ENCODE assay signal across 21 cellular contexts in the genomic region with DNA sequence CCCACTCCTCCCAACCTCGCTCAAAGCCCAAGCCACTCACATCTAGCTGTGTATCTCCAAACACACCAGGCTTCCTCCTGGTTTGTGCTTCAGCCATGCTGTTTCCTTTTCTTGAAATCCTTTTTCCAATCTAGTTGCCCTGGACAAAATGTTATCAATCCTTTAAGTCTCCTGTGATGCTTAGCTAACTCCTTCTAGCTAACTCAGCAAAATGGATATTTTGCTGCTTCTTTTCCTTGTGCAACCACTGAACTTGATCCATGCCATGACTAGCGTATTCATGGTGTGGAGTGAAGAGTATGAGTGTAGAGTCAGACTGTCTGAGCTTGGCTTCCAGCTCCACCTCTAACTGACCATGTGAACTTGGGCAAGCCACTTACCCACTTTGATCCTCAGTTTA. TPM values are rescaled to one million over a fixed set of nuclear protein-coding genes. Genes with fewer than 3 reads are reported as not detected.
DNase-seq lines count a peak whose midpoint lies in the region; ATAC-seq, FAIRE-seq and TF ChIP-seq lines count a peak whose summit lies in the region.
"Had no signal": no experiment of that assay in that cellular context is flagged by ENCODE, and none has a peak within 500 bp of the region (broad histone marks: within the 10 kb centered on the region; RNA-seq: fewer than 3 reads in every experiment).

No MANE protein-coding gene starts in this region.

- H3K79me1 ChIP-seq in H1 (ENCODE audit: low read depth, low read length), result no peaks in the 10 kb centered on the region

- H2AFZ ChIP-seq in GM23338 (peak overlapping the region; percentile 33; the same call in 1 of the 2 replicates), H1 (ENCODE audit: low read length) (no peak overlapping the region)
- H2AFZ ChIP-seq: GM23248 had no signal

- TF ChIP-seq CTCF in GM23338 (conservative IDR thresholded peaks at IDR 0.05; ENCODE audit: low read depth in 2 of 2) (no peak), H1 (IDR thresholded peaks at IDR 0.05; ENCODE audit: control extremely low read depth in 1 of 3, insufficient read depth in 1 of 3, low read depth in 1 of 3, low read length in 3 of 3) (no peak)

- no peak overlapping the region for H2BK5ac ChIP-seq in H1 (ENCODE audit: low read depth, low read length)

- H3K23ac ChIP-seq in H1 (ENCODE audit: insufficient read length), result no peak overlapping the region

- 0 out of 2 replicates have a peak overlapping the region, but pooled peaks have one; percentile 13 for H2BK12ac ChIP-seq in H1 (ENCODE audit: low read depth, low read length)

- no peak overlapping the region for H3K56ac ChIP-seq in H1 (replicated peaks; ENCODE audit: insufficient read length, low read depth, low read length)

- H3K27me3 Mint-ChIP-seq in GM23338 (ENCODE audit: insufficient read depth, low read depth, poor library complexity), result peaks cover under 1% of the 10 kb centered on the region

- H3K27ac ChIP-seq in BLaER1 (peak overlapping the region; percentile 78; the same call in 1 of the 2 replicates), GM23338 (ENCODE audit: low read depth) (no peak overlapping the region), H1 (ENCODE audit: low read depth, low read length) (no peak overlapping the region)
- H3K27ac ChIP-seq: GM23248 had no signal

- no peaks in the 10 kb centered on the region for H4K20me1 ChIP-seq in BLaER1
- H4K20me1 ChIP-seq in GM23338 (replicated peaks; ENCODE audit: insufficient read depth), result no peaks in the 10 kb centered on the region
- H4K20me1 ChIP-seq in H1 (replicated peaks in 1 of 2; ENCODE audit: control insufficient read depth in 1 of 2, insufficient read depth in 2 of 2, low read length in 2 of 2), result no peaks in the 10 kb centered on the region

- no peak overlapping the region for H2BK15ac ChIP-seq in H1 (ENCODE audit: low read length)

- H2BK120ac ChIP-seq in H1 (replicated peaks; ENCODE audit: low read depth, low read length), result no peak overlapping the region

- H3K4me3 ChIP-seq in BLaER1 (no peak overlapping the region), GM23338 (no peak overlapping the region), H1 (ENCODE audit: extremely low read depth in 1 of 4, insufficient read depth in 2 of 4, low read depth in 3 of 4, low read length in 4 of 4) (no peak overlapping the region)
- H3K4me3 ChIP-seq: GM23248, HAP-1 had no signal

- no peaks in the 10 kb centered on the region for H3K27me3 ChIP-seq in BLaER1
- H3K27me3 ChIP-seq in GM23338 (ENCODE audit: insufficient read depth), result no peaks in the 10 kb centered on the region
- no peaks in the 10 kb centered on the region for H3K27me3 ChIP-seq in H1 (replicated peaks in 1 of 4; ENCODE audit: control insufficient read depth in 3 of 4, extremely low read depth in 1 of 4, insufficient read depth in 3 of 4, low read length in 3 of 4)

- H3K36me3 ChIP-seq in BLaER1 (no peaks in the 10 kb centered on the region), GM23338 (ENCODE audit: insufficient read depth) (no peaks in the 10 kb centered on the region), H1 (ENCODE audit: control insufficient read depth in 2 of 4, insufficient read depth in 4 of 4, low read length in 3 of 4) (no peaks in the 10 kb centered on the region)
- H3K36me3 ChIP-seq: HAP-1 had no signal

- H3K27ac Mint-ChIP-seq in GM23338, result no peak overlapping the region
- H3K27ac Mint-ChIP-seq: B cell; CD4-positive, alpha-beta memory T cell; HFFc6 had no signal

- H3K4me1 Mint-ChIP-seq in GM23338, result peaks cover 5% of the 10 kb centered on the region; the same call in 2 of the 3 replicates
- H3K4me1 Mint-ChIP-seq: B cell; CD4-positive, alpha-beta memory T cell had no signal

- no peak overlapping the region for H2AK5ac ChIP-seq in H1 (ENCODE audit: low read depth, low read length)

- POLR2A ChIA-PET in H1 (lab: Charles Lee; ENCODE audit: partially characterized antibody), result no interaction called here

- H3K4me2 ChIP-seq in BLaER1, result peak overlapping the region; percentile 58
- H3K4me2 ChIP-seq in GM23338, result no peak overlapping the region
- no peak overlapping the region for H3K4me2 ChIP-seq in H1 (ENCODE audit: insufficient read depth in 1 of 2, low read depth in 2 of 2, low read length in 2 of 2)

- no peak for TF ChIP-seq RAD21 in H1 (IDR thresholded peaks at IDR 0.05 in 1 of 2, conservative IDR thresholded peaks at IDR 0.05 in 1 of 2; ENCODE audit: low read depth in 2 of 2, low read length in 2 of 2)

- no peak overlapping the region for H4K91ac ChIP-seq in H1 (replicated peaks; ENCODE audit: insufficient read length, low read length)

- FAIRE-seq in H1 (lab: Jason Lieb, UNC), result no peak
- FAIRE-seq: GM12891, GM18507, H54 had no signal

- no peak overlapping the region for H4K5ac ChIP-seq in H1 (ENCODE audit: insufficient read length, low read depth, low read length)

- no peak overlapping the region for H4K8ac ChIP-seq in H1 (ENCODE audit: extremely low read depth, insufficient read depth, low read length)

- H3K9ac ChIP-seq in BLaER1, result no peak overlapping the region
- no peak overlapping the region for H3K9ac ChIP-seq in H1 (replicated peaks in 1 of 4; ENCODE audit: extremely low read depth in 1 of 4, low read depth in 3 of 4, low read length in 3 of 4)
- H3K9ac ChIP-seq: GM23248 had no signal

- no peaks in the 10 kb centered on the region for H3F3A ChIP-seq in GM23338 (replicated peaks; ENCODE audit: low read depth)

- H3K9me2 ChIP-seq in GM23338 (ENCODE audit: insufficient read depth), result peaks cover 7% of the 10 kb centered on the region; the same call in 1 of the 2 replicates

- CTCF ChIA-PET in H1 (lab: Charles Lee; ENCODE audit: partially characterized antibody), result no interaction called here

- ATAC-seq in GM23338 (no peak), GM19395 (IDR thresholded peaks at IDR 0.05; ENCODE audit: unreplicated experiment) (no peak)

- H3K14ac ChIP-seq in H1 (ENCODE audit: insufficient read length), result no peak overlapping the region

- no peak for TF ChIP-seq POLR2A in H1 (IDR thresholded peaks at IDR 0.05; ENCODE audit: control extremely low read depth in 1 of 2, low read depth in 2 of 2, low read length in 2 of 2)

- no peak for TF ChIP-seq EP300 in H1 (IDR thresholded peaks at IDR 0.05; ENCODE audit: borderline replicate concordance in 1 of 2, low read depth in 2 of 2, low read length in 2 of 2)

- H3K23me2 ChIP-seq in H1 (ENCODE audit: low read depth, low read length), result no peaks in the 10 kb centered on the region

- DNase-seq in GM23338 (ENCODE audit: low spot score) (no peak), H1 (ENCODE audit: low read depth in 1 of 2, low spot score in 2 of 2) (no peak), NCI-H774 (lab: John Stamatoyannopoulos, UW) (no peak)
- no peak for DNase-seq in stimulated activated CD4-positive, alpha-beta T cell treated with anti-CD3 and anti-CD28 coated beads, Interleukin-4, amount 100 ng/mL, for 1 hour
- DNase-seq: C1 segment of cervical spinal cord; Calu3; CD4-positive, alpha-beta memory T cell; COR-L47; DMS53; DMS79 treated with DMSO at 0.1 percent for 48 hours; GF-D8; GM23248; HFFc6 had no signal

- no peak overlapping the region for H3K4ac ChIP-seq in H1 (replicated peaks; ENCODE audit: insufficient read length, low read depth, low read length)

- H3K79me2 ChIP-seq in GM23338 (replicated peaks; ENCODE audit: insufficient read depth) (no peaks in the 10 kb centered on the region), H1 (ENCODE audit: control insufficient read depth in 1 of 2, insufficient read depth in 2 of 2, low read length in 2 of 2) (no peaks in the 10 kb centered on the region)

- H3K4me1 ChIP-seq in BLaER1 (peaks cover 56% of the 10 kb centered on the region), GM23338 (ENCODE audit: insufficient read depth) (no peaks in the 10 kb centered on the region; the same call in 1 of the 2 replicates), H1 (replicated peaks in 1 of 4; ENCODE audit: control insufficient read depth in 3 of 4, insufficient read depth in 4 of 4, low read length in 3 of 4) (no peaks in the 10 kb centered on the region)
- H3K4me1 ChIP-seq: HAP-1 had no signal

- H3K36me3 Mint-ChIP-seq in GM23338 (ENCODE audit: low read depth), result no peaks in the 10 kb centered on the region
- H3K36me3 Mint-ChIP-seq: CD4-positive, alpha-beta memory T cell had no signal

- H3K9me3 Mint-ChIP-seq in GM23338, result no peaks in the 10 kb centered on the region

- no peak overlapping the region for H2BK20ac ChIP-seq in H1 (ENCODE audit: low read length)

- H3K9me3 ChIP-seq in BLaER1, result peaks cover 5% of the 10 kb centered on the region
- no peaks in the 10 kb centered on the region for H3K9me3 ChIP-seq in H1 (ENCODE audit: insufficient read depth in 2 of 2, low read depth in 1 of 2, low read length in 1 of 2)
- H3K9me3 ChIP-seq: HAP-1 had no signal

- no peak overlapping the region for H3K18ac ChIP-seq in H1 (ENCODE audit: extremely low read depth, low read length)

- 90% methylated on average over 2 of the region's 2 CpGs; no CpG with 5 or more reads in 1 of the 2 experiments for WGBS in H1 (ENCODE audit: extremely low coverage in 1 of 2, insufficient coverage in 1 of 2, insufficient read length in 1 of 2, insufficient replicate concordance in 2 of 2, low coverage in 1 of 2, low lambda C conversion rate in 2 of 2, missing lambda C conversion rate in 1 of 2), 2 experiments

- H3K4me3 Mint-ChIP-seq in GM23338, result no peak overlapping the region
- H3K4me3 Mint-ChIP-seq: B cell; CD4-positive, alpha-beta memory T cell; HFFc6 had no signal

TF ChIP-seq in GM23338, 12 proteins besides CTCF, POLR2A, EP300 and RAD21 (continues in another document):
- no peak for TF ChIP-seq JUNB (IDR thresholded peaks at IDR 0.05; ENCODE audit: unreplicated experiment)
- TF ChIP-seq POLR2AphosphoS5 (IDR thresholded peaks at IDR 0.05; ENCODE audit: low read depth), result no peak
- TF ChIP-seq EZH2phosphoT487 (IDR thresholded peaks at IDR 0.05; ENCODE audit: unreplicated experiment), result no peak
- no peak for TF ChIP-seq EZH2 (IDR thresholded peaks at IDR 0.05; ENCODE audit: low read depth, unreplicated experiment)

TF ChIP-seq in H1, 55 proteins besides CTCF, POLR2A, EP300 and RAD21 (continues in another document):
- TF ChIP-seq KDM4A (IDR thresholded peaks at IDR 0.05; ENCODE audit: low read depth, low read length, severe bottlenecking) (no peak), SP2 (IDR thresholded peaks at IDR 0.05; ENCODE audit: low read length) (no peak), CBX8 (IDR thresholded peaks at IDR 0.05; ENCODE audit: borderline replicate concordance, low read depth, low read length) (no peak), EZH2 (IDR thresholded peaks at IDR 0.05; ENCODE audit: low read depth, low read length, severe bottlenecking) (no peak)

RNA-seq across cellular contexts. Expression of gene FAM78B, which starts 33.9 kb away (rescaled TPM):
- 4.6 and 5.8 TPM in 2 replicates for total RNA-seq in GM23338 (2014; rRNA removed; shearing (Covaris generic))
- polyA plus RNA-seq in GM23338 (2016; fragmentation: Nextera tagmentation; extraction: Ambion mirVana) (0.73 and 1.6 TPM in 2 replicates), H1 (2011; rRNA removed) (2.3 and 3.0 TPM in 2 replicates)
- 3.6 and 4.0 TPM in 2 replicates for total RNA-seq in H1 (2021; fragmentation: NEBNext Ultra II Directional; extraction: Animal tissue kit (Norgen Biotek cat#: 25700))
- polyA plus RNA-seq in H1 (2011; cell fraction: cytosol; rRNA removed), result 3.4 TPM
- 4.2 TPM for polyA plus RNA-seq in H1 (2011; cell fraction: nucleus; rRNA removed)
- polyA plus RNA-seq in H1 (2012, experiment 1 of 2), result 2.6 to 3.5 TPM (median 3.0 TPM) in 4 replicates
- 1.8 TPM for polyA plus RNA-seq in H1 (2012, experiment 2 of 2)
- polyA plus RNA-seq in H1 (2013, experiment 1 of 2), result 1.9 TPM
- 1.7 TPM for polyA plus RNA-seq in H1 (2013, experiment 2 of 2)
- polyA minus RNA-seq in H1 (2011; rRNA and poly(A)+ RNA removed), result 2.9 and 3.7 TPM in 2 replicates
- polyA minus RNA-seq in H1 (2011; cell fraction: cytosol; rRNA and poly(A)+ RNA removed), result 1.5 TPM
- 7.5 TPM for polyA minus RNA-seq in H1 (2011; cell fraction: nucleus; rRNA and poly(A)+ RNA removed)
- total RNA-seq: G401 had no signal
